Comparison of ENCODE assay signal across 8 cellular contexts in the genomic region with DNA sequence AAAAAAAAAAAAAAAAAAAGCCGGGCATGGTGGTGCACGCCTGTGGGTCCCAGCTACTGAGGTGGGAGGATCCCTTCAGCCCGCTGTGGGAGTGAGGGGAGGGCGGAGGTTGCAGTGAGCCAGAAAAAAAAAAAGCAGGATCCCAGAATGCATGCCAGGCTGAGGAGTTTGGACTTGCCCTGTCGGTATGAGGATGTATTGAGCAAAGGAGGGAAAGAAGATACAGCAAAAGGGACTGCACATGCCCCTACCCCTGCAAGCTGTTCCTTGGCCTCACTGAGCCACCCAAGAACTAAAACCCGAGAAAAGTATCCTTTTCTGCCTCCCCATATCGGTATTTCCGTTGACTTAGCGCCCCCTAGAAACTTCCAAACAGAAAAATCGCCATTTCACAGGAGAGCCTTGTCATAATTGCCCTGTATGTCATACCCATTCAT. TPM values are rescaled to one million over a fixed set of nuclear protein-coding genes. Genes with fewer than 3 reads are reported as not detected.
DNase-seq lines count a peak whose midpoint lies in the region; ATAC-seq and TF ChIP-seq lines count a peak whose summit lies in the region.

No MANE protein-coding gene starts in this region.

- H3K36me3 ChIP-seq in GM06990 (ENCODE audit: control insufficient read depth, insufficient read depth, low read length) = peaks cover 6% of the 10 kb centered on the region
- H3K36me3 ChIP-seq in Panc1 (ENCODE audit: control insufficient read depth, insufficient read depth, low read length) = peaks cover 7% of the 10 kb centered on the region

- CTCF ChIA-PET in Panc1 (lab: Charles Lee) = interaction anchor here (0.7 kb wide), 2 partner anchors 13 to 18 kb away, joined by 3 to 9 read pairs; no protein-coding TSS in a partner anchor

- no peaks in the 10 kb centered on the region for H3K9me3 ChIP-seq in Panc1 (ENCODE audit: control insufficient read depth, insufficient read depth, low read depth, low read length)

- H3K27ac ChIP-seq in 22Rv1 (no peak overlapping the region; the same call in 1 of the 2 replicates), Panc1 (ENCODE audit: low read length) (no peak overlapping the region)

- DNase-seq in GM06990 (ENCODE audit: extremely low read depth, insufficient read length) (no peak), Panc1 (ENCODE audit: low read depth, low spot score) (no peak), epithelial cell of proximal tubule (ENCODE audit: low read depth) (no peak), DMS114 treated with DMSO at 0.1 percent for 48 hours (lab: John Stamatoyannopoulos, UW; ENCODE audit: unreplicated experiment) (no peak), HT-29 (ENCODE audit: low spot score) (no peak)
- no peak for DNase-seq in stimulated activated CD4-positive, alpha-beta T cell treated with anti-CD3 and anti-CD28 coated beads, Interleukin-2, amount 100 ng/mL, for 48 hours

- intact Hi-C loops in Panc1 (cut with micrococcal nuclease; ENCODE audit: unreplicated experiment) = loop anchor here (10.0 kb wide), 1 partner anchor 148 kb away; no protein-coding TSS in a partner anchor

- TF ChIP-seq CTCF in 22Rv1 (IDR thresholded peaks at IDR 0.05) (peak; percentile 79), GM06990 (IDR thresholded peaks at IDR 0.05; ENCODE audit: insufficient read depth, low read length, poor library complexity, severe bottlenecking) (peak; percentile 47), Panc1 (IDR thresholded peaks at IDR 0.05) (peak; percentile 78), epithelial cell of proximal tubule (conservative IDR thresholded peaks at IDR 0.05; ENCODE audit: low read depth, low read length) (peak; percentile 59)

- in situ Hi-C loops in Panc1 (cut with HindIII; ENCODE audit: low pct_unique_long_range_greater_than_20kb, low sequenced_read_pairs) = no loop called here

- BruUV-seq in Panc1 (replicated peaks; lab: Mats Ljungman, UMichigan) = no TSS peak

- H3K4me3 ChIP-seq in GM06990 (replicated peaks; ENCODE audit: low read depth, low read length) (no peak overlapping the region), Panc1 (ENCODE audit: low read depth in 2 of 2, low read length in 2 of 2) (no peak overlapping the region), epithelial cell of proximal tubule (ENCODE audit: low read depth, low read length) (no peak overlapping the region)

- POLR2A ChIA-PET in Panc1 (lab: Charles Lee) = interaction anchor here (0.6 kb wide), 1 partner anchor 22 kb away, joined by 4 read pairs; no protein-coding TSS in a partner anchor

- ATAC-seq in Panc1 (no peak), HG02588 (IDR thresholded peaks at IDR 0.05; ENCODE audit: unreplicated experiment) (no peak)

- H3K27me3 ChIP-seq in GM06990 (replicated peaks; ENCODE audit: control insufficient read depth, insufficient read depth, low read length) (no peaks in the 10 kb centered on the region), Panc1 (ENCODE audit: control insufficient read depth, insufficient read depth, low read length) (no peaks in the 10 kb centered on the region)

- H3K4me1 ChIP-seq in Panc1 (ENCODE audit: control insufficient read depth, insufficient read depth, low read length) = peaks cover 5% of the 10 kb centered on the region

RNA-seq across cellular contexts. Expression of gene GPATCH4, which starts 1.3 kb away (rescaled TPM):
- total RNA-seq in Panc1 (2021; ENCODE audit: unreplicated experiment) (44.4 TPM), epithelial cell of proximal tubule (15.9 and 22.9 TPM in 2 replicates)
- 39.2 TPM for polyA plus RNA-seq in Panc1 (2012; ENCODE audit: insufficient read length)
- total RNA-seq in HT-29 (2014; rRNA removed; shearing (Covaris generic)) = 19.4 and 28.8 TPM in 2 replicates

RNA-seq across cellular contexts. Expression of gene NAXE, which starts 11.0 kb away (rescaled TPM):
- 211 TPM for total RNA-seq in Panc1 (2021; ENCODE audit: unreplicated experiment)
- polyA plus RNA-seq in Panc1 (2012; ENCODE audit: insufficient read length) = 269 TPM
- 124 and 127 TPM in 2 replicates for total RNA-seq in epithelial cell of proximal tubule
- total RNA-seq in HT-29 (2014; rRNA removed; shearing (Covaris generic)) = 206 and 220 TPM in 2 replicates

RNA-seq across cellular contexts. Expression of gene HAPLN2, which starts 16.6 kb away (rescaled TPM):
- total RNA-seq in Panc1 (2021; ENCODE audit: unreplicated experiment) (0.21 TPM), epithelial cell of proximal tubule (not detected in 2 replicates)
- 0.44 TPM for polyA plus RNA-seq in Panc1 (2012; ENCODE audit: insufficient read length)
- total RNA-seq in HT-29 (2014; rRNA removed; shearing (Covaris generic)) = 0.10 TPM in 1 of 2 replicates, not detected in the other

RNA-seq across cellular contexts. Expression of gene TTC24, which starts 23.1 kb away (rescaled TPM):
- total RNA-seq in Panc1 (2021; ENCODE audit: unreplicated experiment) (not detected), epithelial cell of proximal tubule (not detected in 2 replicates)
- polyA plus RNA-seq in Panc1 (2012; ENCODE audit: insufficient read length) = not detected
- total RNA-seq in HT-29 (2014; rRNA removed; shearing (Covaris generic)) = not detected in 2 replicates

RNA-seq across cellular contexts. Expression of gene IQGAP3, which starts 30.2 kb away (rescaled TPM):
- total RNA-seq in Panc1 (2021; ENCODE audit: unreplicated experiment) (25.6 TPM), epithelial cell of proximal tubule (65.0 and 65.3 TPM in 2 replicates)
- 10.8 TPM for polyA plus RNA-seq in Panc1 (2012; ENCODE audit: insufficient read length)
- 55.3 and 61.7 TPM in 2 replicates for total RNA-seq in HT-29 (2014; rRNA removed; shearing (Covaris generic))
